In genomic region chr1:167499657-167500056, GRCh38 we compare ENCODE assay signal across 8 cellular contexts. TPM values are rescaled to one million over a fixed set of nuclear protein-coding genes. Genes with fewer than 3 reads are reported as not detected.
DNase-seq lines count a peak whose midpoint lies in the region; ATAC-seq and TF ChIP-seq lines count a peak whose summit lies in the region.

No MANE protein-coding gene starts in this region.

- peak overlapping the region; percentile 86 for H3K27ac Mint-ChIP-seq in activated CD8-positive, alpha-beta T cell treated with anti-CD3 and anti-CD28 coated beads, Interleukin-2, amount 10 ng/mL, durations not matched to agents 7 days and 5 days
- H3K27ac Mint-ChIP-seq in osteocyte (ENCODE audit: unreplicated experiment): no peak overlapping the region

- no peaks in the 10 kb centered on the region for H3K27me3 ChIP-seq in DOHH2 (ENCODE audit: control insufficient read depth, low read length)
- H3K27me3 ChIP-seq in aorta (ENCODE audit: control insufficient read depth in 1 of 2, insufficient read depth in 2 of 2, low read length in 1 of 2): no peaks in the 10 kb centered on the region

- peak overlapping the region; percentile 68 for H3K4me2 ChIP-seq in DOHH2 (ENCODE audit: low read length)

- H3K9me3 Mint-ChIP-seq in activated CD8-positive, alpha-beta T cell treated with anti-CD3 and anti-CD28 coated beads, Interleukin-2, amount 10 ng/mL, durations not matched to agents 7 days and 5 days (ENCODE audit: insufficient read depth): no peaks in the 10 kb centered on the region
- H3K9me3 Mint-ChIP-seq in osteocyte (ENCODE audit: unreplicated experiment): no peaks in the 10 kb centered on the region

- peak overlapping the region; percentile 66 for H3K4me3 Mint-ChIP-seq in activated CD8-positive, alpha-beta T cell treated with anti-CD3 and anti-CD28 coated beads, Interleukin-2, amount 10 ng/mL, durations not matched to agents 7 days and 5 days
- H3K4me3 Mint-ChIP-seq in osteocyte (ENCODE audit: unreplicated experiment): no peak overlapping the region

- no peaks in the 10 kb centered on the region for H3K27me3 Mint-ChIP-seq in activated CD8-positive, alpha-beta T cell treated with anti-CD3 and anti-CD28 coated beads, Interleukin-2, amount 10 ng/mL, durations not matched to agents 7 days and 5 days (ENCODE audit: low read depth)
- peaks cover 74% of the 10 kb centered on the region for H3K27me3 Mint-ChIP-seq in osteocyte (ENCODE audit: unreplicated experiment)

- H3K79me2 ChIP-seq in DOHH2 (ENCODE audit: control insufficient read depth, low read length): no peaks in the 10 kb centered on the region

- TF ChIP-seq CTCF in DOHH2 (IDR thresholded peaks at IDR 0.05; ENCODE audit: low read depth, low read length, poor library complexity, severe bottlenecking) (no peak), osteocyte (IDR thresholded peaks at IDR 0.05) (no peak)

- ATAC-seq in GM19372 (IDR thresholded peaks at IDR 0.05; ENCODE audit: low read depth, unreplicated experiment): peak; percentile 99
- ATAC-seq in HG03135 (IDR thresholded peaks at IDR 0.05; ENCODE audit: unreplicated experiment): peak; percentile 97
- peak; percentile 61 for ATAC-seq in activated CD8-positive, alpha-beta T cell treated with anti-CD3 and anti-CD28 coated beads, Interleukin-2, amount 10 ng/mL, durations not matched to agents 7 days and 5 days
- ATAC-seq in aorta (ENCODE audit: low FRiP score): no peak

- peaks cover 10% of the 10 kb centered on the region for H3F3A ChIP-seq in DOHH2 (ENCODE audit: control insufficient read depth, insufficient read depth)

- H3K9me2 ChIP-seq in DOHH2 (replicated peaks; ENCODE audit: control insufficient read depth, low read length): no peaks in the 10 kb centered on the region

- H3K36me3 ChIP-seq in DOHH2 (ENCODE audit: control insufficient read depth, low read length) (peaks cover 7% of the 10 kb centered on the region), aorta (ENCODE audit: control insufficient read depth in 1 of 2, insufficient read depth in 2 of 2, low read length in 1 of 2) (no peaks in the 10 kb centered on the region)

- peaks cover 47% of the 10 kb centered on the region for H3K4me1 ChIP-seq in DOHH2 (ENCODE audit: control insufficient read depth, low read length)
- no peaks in the 10 kb centered on the region for H3K4me1 ChIP-seq in aorta (ENCODE audit: control insufficient read depth in 1 of 2, insufficient read depth in 2 of 2, low read length in 2 of 2)

- peaks cover 100% of the 10 kb centered on the region for H3K4me1 Mint-ChIP-seq in activated CD8-positive, alpha-beta T cell treated with anti-CD3 and anti-CD28 coated beads, Interleukin-2, amount 10 ng/mL, durations not matched to agents 7 days and 5 days (ENCODE audit: low read depth)
- H3K4me1 Mint-ChIP-seq in osteocyte (ENCODE audit: unreplicated experiment): no peaks in the 10 kb centered on the region

- H3K36me3 Mint-ChIP-seq in activated CD8-positive, alpha-beta T cell treated with anti-CD3 and anti-CD28 coated beads, Interleukin-2, amount 10 ng/mL, durations not matched to agents 7 days and 5 days (ENCODE audit: low read depth): peaks cover 91% of the 10 kb centered on the region
- H3K36me3 Mint-ChIP-seq in osteocyte (ENCODE audit: unreplicated experiment): no peaks in the 10 kb centered on the region

- H4K20me1 ChIP-seq in DOHH2 (ENCODE audit: control insufficient read depth, insufficient read depth, low read depth, low read length): no peaks in the 10 kb centered on the region

- 80 to 83% methylated on average over 3 of the region's 3 CpGs for WGBS in aorta, 2 donors

- POLR2A ChIA-PET in activated CD8-positive, alpha-beta T cell treated with anti-CD3 and anti-CD28 coated beads, Interleukin-2, amount 10 ng/mL, durations not matched to agents 7 days and 5 days (lab: Charles Lee): interaction anchor here (0.7 to 4.0 kb wide), 11 partner anchors 8 to 279 kb away, joined by 3 to 60 read pairs (median 5); partner anchors contain the start of genes CD247 and POU2F1

- intact Hi-C loops in aorta (cut with DNase I): no loop called here

- peak; percentile 60 for DNase-seq in activated CD8-positive, alpha-beta T cell treated with anti-CD3 and anti-CD28 coated beads, Interleukin-2, amount 10 ng/mL, durations not matched to agents 7 days and 5 days
- DNase-seq in osteocyte (ENCODE audit: extremely low spot score, unreplicated experiment): no peak
- DNase-seq in NCI-H510A (lab: John Stamatoyannopoulos, UW): no peak
- DNase-seq in NK-92 treated with Interleukin-12 subunit alpha and Interleukin-12 subunit beta, amount 100 ng/mL, for 24 hours (lab: John Stamatoyannopoulos, UW): no peak
- DNase-seq in aorta: no peak

- peaks cover 4% of the 10 kb centered on the region; the same call in 1 of the 2 replicates for H3K9me3 ChIP-seq in DOHH2 (ENCODE audit: control insufficient read depth, insufficient read depth, low read length)
- no peaks in the 10 kb centered on the region for H3K9me3 ChIP-seq in aorta (ENCODE audit: control insufficient read depth, low read length)

- H3K27ac ChIP-seq in DOHH2 (ENCODE audit: low read depth, low read length): peak overlapping the region; percentile 81
- no peak overlapping the region for H3K27ac ChIP-seq in aorta (ENCODE audit: low read depth in 1 of 2, low read length in 2 of 2)

- H3K4me3 ChIP-seq in DOHH2 (ENCODE audit: low read length): peak overlapping the region; percentile 53
- H3K4me3 ChIP-seq in aorta (ENCODE audit: low read length in 2 of 2): no peak overlapping the region

- CTCF ChIA-PET in activated CD8-positive, alpha-beta T cell treated with anti-CD3 and anti-CD28 coated beads, Interleukin-2, amount 10 ng/mL, durations not matched to agents 7 days and 5 days (lab: Charles Lee): interaction anchor here (0.5 to 6.1 kb wide), 19 partner anchors 8 to 379 kb away, joined by 3 to 67 read pairs (median 4); partner anchors contain the start of gene CD247

RNA-seq across cellular contexts. Expression of gene CD247, which starts 18.7 kb away (rescaled TPM):
- 100 to 1,000 TPM; 243 to 251 TPM for total RNA-seq in activated CD8-positive, alpha-beta T cell treated with anti-CD3 and anti-CD28 coated beads, Interleukin-2, amount 10 ng/mL, durations not matched to agents 7 days and 5 days
- total RNA-seq in osteocyte: not detected in 2 replicates
- 1 to 10 TPM; 4.0 to 4.3 TPM for total RNA-seq in aorta
- under 1 TPM in 1 of 2 donors, not detected in 1; 0.64 TPM for polyA plus RNA-seq in aorta

RNA-seq across cellular contexts. Expression of gene CREG1, which starts 53.9 kb away (rescaled TPM):
- 1 to 10 TPM; 7.3 to 7.7 TPM for total RNA-seq in activated CD8-positive, alpha-beta T cell treated with anti-CD3 and anti-CD28 coated beads, Interleukin-2, amount 10 ng/mL, durations not matched to agents 7 days and 5 days
- total RNA-seq in osteocyte (19.2 and 19.4 TPM in 2 replicates), aorta (100 to 1,000 TPM in 1 of 2 donors, 10 to 100 TPM in 1; 92.5 to 127 TPM)
- 100 to 1,000 TPM; 101 to 105 TPM for polyA plus RNA-seq in aorta

Comparison
In these comparisons a context has a peak if more than half of its experiments do, and no peak if none do; other contexts are left out.
1. RNA of gene CD247, which starts 18.7 kb away (total RNA-seq): 243 to 251 TPM in activated CD8-positive, alpha-beta T cell treated with anti-CD3 and anti-CD28 coated beads, Interleukin-2, amount 10 ng/mL, durations not matched to agents 7 days and 5 days; 4.0 to 4.3 TPM in aorta and not detected in osteocyte; every median in the first group is over 10 times any median in the second.